13 cellular contexts compared by ENCODE assay signal in the genomic region with DNA sequence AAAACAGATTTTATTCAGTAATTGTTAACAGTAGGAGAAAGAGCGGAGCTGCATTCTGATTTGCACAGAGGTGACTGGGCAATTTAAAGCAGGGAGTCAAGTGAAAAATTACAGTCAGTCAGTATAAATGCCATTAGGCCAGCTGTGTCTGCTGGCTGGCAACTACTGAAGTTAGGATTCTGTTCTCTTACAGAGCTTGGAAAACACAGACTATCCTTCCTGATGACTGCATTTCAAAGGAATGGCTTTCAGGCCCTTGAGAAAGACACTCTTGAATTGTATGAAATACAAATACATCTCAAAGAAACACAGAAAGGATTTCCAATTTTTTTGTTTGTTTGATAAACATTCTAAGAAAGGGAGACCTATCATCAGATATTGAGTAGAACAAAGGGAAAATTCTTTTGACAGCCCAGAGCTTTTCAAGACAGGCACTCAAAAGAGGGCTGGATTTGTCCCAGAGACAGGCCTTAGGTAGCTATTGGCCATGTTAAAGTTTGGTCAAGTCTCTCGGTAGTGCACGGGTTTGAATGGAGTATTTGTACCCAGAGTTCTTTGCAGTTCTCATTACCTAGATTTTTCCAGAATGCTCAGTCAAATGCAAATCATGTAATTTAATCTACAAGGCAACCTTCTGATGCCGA.
DNase-seq lines count a peak whose midpoint lies in the region; ATAC-seq and TF ChIP-seq lines count a peak whose summit lies in the region.
"Had no signal": no experiment of that assay in that cellular context is flagged by ENCODE, and none has a peak within 500 bp of the region (broad histone marks: within the 10 kb centered on the region; RNA-seq: fewer than 3 reads in every experiment).

No MANE protein-coding gene starts in this region.

- no peaks in the 10 kb centered on the region for H3K27me3 ChIP-seq in endodermal cell (ENCODE audit: control insufficient read depth, insufficient read depth, low read length, poor library complexity, severe bottlenecking)

- H3K36me3 ChIP-seq in endodermal cell (ENCODE audit: control insufficient read depth, insufficient read depth, low read length): no peaks in the 10 kb centered on the region

- H3K9me3 Mint-ChIP-seq in endodermal cell: peaks cover 8% of the 10 kb centered on the region

- H3K9ac ChIP-seq in endodermal cell (ENCODE audit: extremely low read depth, low read length, poor library complexity, severe bottlenecking): peak overlapping the region; percentile 7

- ATAC-seq in HG03139 (IDR thresholded peaks at IDR 0.05; ENCODE audit: unreplicated experiment) (no peak), HG03439 (IDR thresholded peaks at IDR 0.05; ENCODE audit: unreplicated experiment) (no peak)
- ATAC-seq: activated T-cell treated with anti-CD3 and anti-CD28 coated beads, Interleukin-2, amount 50 U/mL, for 72 hours; mucosa of descending colon had no signal

- peak; percentile 65 for DNase-seq in AG08395 (ENCODE audit: low spot score)
- no peak for DNase-seq in Jurkat, Clone E6-1 (ENCODE audit: low read depth, low spot score)
- DNase-seq in endodermal cell: no peak
- peak; percentile 13 for DNase-seq in mucosa of gallbladder (ENCODE audit: low spot score)
- DNase-seq in HT-29 (ENCODE audit: low spot score): no peak
- no peak for DNase-seq in caudate nucleus (lab: John Stamatoyannopoulos, UW)
- DNase-seq: activated T-cell treated with anti-CD3 and anti-CD28 coated beads, Interleukin-2, amount 50 U/mL, for 72 hours; C1 segment of cervical spinal cord; effector memory CD4-positive, alpha-beta T cell; mucosa of descending colon had no signal

- 83 to 90% methylated on average over 2 to 4 of the region's 4 CpGs for WGBS in endodermal cell (ENCODE audit: insufficient coverage in 1 of 2, insufficient read length in 1 of 2), 2 experiments

- H3K4me3 ChIP-seq in Jurkat, Clone E6-1 (ENCODE audit: low read length): peak overlapping the region; percentile 21
- no peak overlapping the region for H3K4me3 ChIP-seq in endodermal cell (ENCODE audit: low read length)
- H3K4me3 ChIP-seq: mucosa of descending colon had no signal

- peak overlapping the region; percentile 34 for H3K27ac Mint-ChIP-seq in endodermal cell
- H3K27ac Mint-ChIP-seq: activated T-cell treated with anti-CD3 and anti-CD28 coated beads, Interleukin-2, amount 50 U/mL, for 72 hours had no signal

- peaks cover 8% of the 10 kb centered on the region for H3K9me3 ChIP-seq in endodermal cell (ENCODE audit: control insufficient read depth, low read length)

- H3K4me1 ChIP-seq in endodermal cell (ENCODE audit: control insufficient read depth, insufficient read depth, low read length): peaks cover 16% of the 10 kb centered on the region

- H3K27ac ChIP-seq in endodermal cell (ENCODE audit: low read depth, low read length): peak overlapping the region; percentile 5
- H3K27ac ChIP-seq in caudate nucleus (ENCODE audit: low read depth, low read length): no peak overlapping the region
- H3K27ac ChIP-seq: HL-60 had no signal

- H3K4me1 Mint-ChIP-seq in endodermal cell: peaks cover 60% of the 10 kb centered on the region

- peaks cover 2% of the 10 kb centered on the region for H3K36me3 Mint-ChIP-seq in endodermal cell (ENCODE audit: low read depth)

- no peaks in the 10 kb centered on the region for H3K27me3 Mint-ChIP-seq in endodermal cell (ENCODE audit: insufficient read depth)

- H3K4me3 Mint-ChIP-seq in endodermal cell: no peak overlapping the region
- H3K4me3 Mint-ChIP-seq: activated T-cell treated with anti-CD3 and anti-CD28 coated beads, Interleukin-2, amount 50 U/mL, for 72 hours had no signal

- TF ChIP-seq CTCF in endodermal cell (conservative IDR thresholded peaks at IDR 0.05): no peak

Comparison
In these comparisons a context has a peak if more than half of its experiments do, and no peak if none do; other contexts are left out.
1. DNase-seq: peak in AG08395 (single experiment) and mucosa of gallbladder (single experiment); none in Jurkat, Clone E6-1 (single experiment), endodermal cell (single experiment), HT-29 (single experiment) and caudate nucleus (0 of 61).